18 cellular contexts compared by ENCODE assay signal in the genomic region with DNA sequence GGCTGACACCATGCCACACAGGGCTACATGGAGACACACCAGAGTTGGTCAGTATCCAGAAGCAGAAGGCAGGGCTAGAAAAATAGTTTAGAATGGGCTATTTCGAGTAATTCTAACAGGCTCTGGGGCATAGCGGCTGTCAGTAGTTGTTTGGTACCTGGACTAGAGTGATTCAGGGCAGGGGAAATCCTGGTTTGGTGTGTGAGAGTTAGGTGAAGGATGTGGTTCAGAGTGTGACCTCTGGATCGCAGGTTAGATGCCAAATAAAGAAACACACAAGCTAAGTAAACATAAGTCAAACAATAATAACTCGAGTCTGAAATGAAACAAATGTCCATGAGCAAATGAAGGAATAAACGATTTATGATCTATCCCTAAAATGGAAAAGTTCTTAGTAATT. TPM values are rescaled to one million over a fixed set of nuclear protein-coding genes. Genes with fewer than 3 reads are reported as not detected.
DNase-seq lines count a peak whose midpoint lies in the region; ATAC-seq and TF ChIP-seq lines count a peak whose summit lies in the region.
"Had no signal": no experiment of that assay in that cellular context is flagged by ENCODE, and none has a peak within 500 bp of the region (broad histone marks: within the 10 kb centered on the region; RNA-seq: fewer than 3 reads in every experiment).

No MANE protein-coding gene starts in this region.

- no peak overlapping the region for H3K4me2 ChIP-seq in MM.1S (ENCODE audit: low read depth, low read length)
- no peak overlapping the region for H3K4me2 ChIP-seq in OCI-LY3 (ENCODE audit: low read length)

- ATAC-seq in left lobe of liver, result peak; percentile 92
- ATAC-seq in left lung, result no peak
- no peak for ATAC-seq in HG02981 (IDR thresholded peaks at IDR 0.05; ENCODE audit: unreplicated experiment)

- intact Hi-C loops in left lung (cut with DNase I), result no loop called here

- DNase-seq in MM.1S (peak; percentile 57), left lobe of liver (ENCODE audit: low spot score) (no peak), left lung (no peak), midbrain (lab: John Stamatoyannopoulos, UW) (no peak)
- DNase-seq: C1 segment of cervical spinal cord; Calu3; CD4-positive, alpha-beta memory T cell; COR-L47; DMS53; DMS79 treated with DMSO at 0.1 percent for 48 hours; GF-D8; GOT3; HFFc6 had no signal

- no peak overlapping the region for H2AFZ ChIP-seq in MM.1S (ENCODE audit: low read length)
- H2AFZ ChIP-seq in OCI-LY3 (ENCODE audit: low read depth, low read length), result 0 out of 2 replicates have a peak overlapping the region, but pooled peaks have one; percentile 1

- no peaks in the 10 kb centered on the region for H3K4me1 ChIP-seq in MM.1S (ENCODE audit: low read length)
- H3K4me1 ChIP-seq in OCI-LY3 (ENCODE audit: low read length), result no peaks in the 10 kb centered on the region
- H3K4me1 ChIP-seq in left lung, result no peaks in the 10 kb centered on the region

- no peaks in the 10 kb centered on the region for H3F3A ChIP-seq in MM.1S (ENCODE audit: insufficient read depth, low read length)

- H3K9me3 ChIP-seq in MM.1S (replicated peaks; ENCODE audit: insufficient read depth, low read length) (no peaks in the 10 kb centered on the region; the same call in 1 of the 2 replicates), OCI-LY3 (ENCODE audit: insufficient read depth, low read length) (no peaks in the 10 kb centered on the region), left lung (no peaks in the 10 kb centered on the region)
- H3K9me3 ChIP-seq: HAP-1 had no signal

- no peak overlapping the region for H3K4me3 ChIP-seq in MM.1S (ENCODE audit: low read length)
- H3K4me3 ChIP-seq in OCI-LY3 (ENCODE audit: low read length), result no peak overlapping the region
- H3K4me3 ChIP-seq in left lung, result no peak overlapping the region
- H3K4me3 ChIP-seq: HAP-1 had no signal

- TF ChIP-seq CTCF in MM.1S (IDR thresholded peaks at IDR 0.05; ENCODE audit: low read length) (no peak), OCI-LY3 (IDR thresholded peaks at IDR 0.05; ENCODE audit: low read depth, low read length) (no peak), left lung (IDR thresholded peaks at IDR 0.05) (no peak)

- no peaks in the 10 kb centered on the region for H3K36me3 ChIP-seq in MM.1S (replicated peaks; ENCODE audit: insufficient read depth, low read length)
- no peaks in the 10 kb centered on the region for H3K36me3 ChIP-seq in OCI-LY3 (replicated peaks; ENCODE audit: low read depth, low read length)
- no peaks in the 10 kb centered on the region for H3K36me3 ChIP-seq in left lung
- H3K36me3 ChIP-seq: HAP-1 had no signal

- H3K27ac ChIP-seq in MM.1S (ENCODE audit: low read length) (no peak overlapping the region), OCI-LY3 (ENCODE audit: low read length) (no peak overlapping the region), left lung (no peak overlapping the region)

- no peaks in the 10 kb centered on the region for H3K79me2 ChIP-seq in MM.1S (ENCODE audit: low read length)
- H3K79me2 ChIP-seq in OCI-LY3 (ENCODE audit: low read length), result no peaks in the 10 kb centered on the region

- H3K27me3 ChIP-seq in MM.1S (replicated peaks; ENCODE audit: insufficient read depth, low read length) (no peaks in the 10 kb centered on the region), OCI-LY3 (ENCODE audit: low read depth, low read length) (no peaks in the 10 kb centered on the region), left lung (no peaks in the 10 kb centered on the region)

- no peak overlapping the region for H3K9ac ChIP-seq in MM.1S (ENCODE audit: low read length)
- no peak overlapping the region for H3K9ac ChIP-seq in OCI-LY3 (ENCODE audit: low read length)

- no peaks in the 10 kb centered on the region for H3K9me2 ChIP-seq in MM.1S (replicated peaks; ENCODE audit: insufficient read depth, low read length)

- no peaks in the 10 kb centered on the region for H4K20me1 ChIP-seq in MM.1S (ENCODE audit: insufficient read depth, low read length)
- H4K20me1 ChIP-seq in OCI-LY3 (ENCODE audit: insufficient read depth, low read length), result no peaks in the 10 kb centered on the region

RNA-seq across cellular contexts. Expression of a gene that starts 31.5 kb away (rescaled TPM):
- total RNA-seq in left lobe of liver, result 5.7 TPM
- total RNA-seq in left lung, result 1 to 10 TPM in 1 of 2 donors, under 1 TPM in 1; 0.92 to 2.0 TPM
- total RNA-seq: A172; Calu3; CD4-positive, alpha-beta memory T cell; G401 had no signal
